ENCODE assay signal across 16 cellular contexts in genomic region chr2:199509401-199509800, GRCh38.
A peak's percentile ranks its signal among the peaks of the same experiment; 100 is the strongest.
DNase-seq lines count a peak whose midpoint lies in the region; ATAC-seq lines count a peak whose summit lies in the region.
"Had no signal": no experiment of that assay in that cellular context is flagged by ENCODE, and none has a peak within 500 bp of the region (broad histone marks: within the 10 kb centered on the region; RNA-seq: fewer than 3 reads in every experiment).

No MANE protein-coding gene starts in this region.

- ATAC-seq in GM18517 (IDR thresholded peaks at IDR 0.05; ENCODE audit: unreplicated experiment) (peak; percentile 56), GM21367 (IDR thresholded peaks at IDR 0.05; ENCODE audit: unreplicated experiment) (peak; percentile 70), HG02870 (IDR thresholded peaks at IDR 0.05; ENCODE audit: unreplicated experiment) (peak; percentile 81), HG03378 (IDR thresholded peaks at IDR 0.05; ENCODE audit: unreplicated experiment) (peak; percentile 79)
- ATAC-seq: activated T-cell treated with anti-CD3 and anti-CD28 coated beads, Interleukin-2, amount 50 U/mL, for 4 hours; natural killer cell; stimulated activated effector memory CD8-positive, alpha-beta T cell treated with anti-CD3 and anti-CD28 coated beads, Interleukin-12 subunit alpha, Interleukin-12 subunit beta, amount 100 ng/mL, for 72 hours had no signal

- DNase-seq in NCI-H1105 (lab: John Stamatoyannopoulos, UW) (no peak), dedifferentiated amniotic fluid mesenchymal stem cell (ENCODE audit: extremely low spot score) (no peak)
- DNase-seq in stimulated activated CD4-positive, alpha-beta T cell treated with anti-CD3 and anti-CD28 coated beads, Interleukin-12 subunit alpha, Interleukin-12 subunit beta, amount 100 ng/mL, for 4 hours = no peak
- no peak for DNase-seq in stimulated activated CD4-positive, alpha-beta T cell treated with anti-CD3 and anti-CD28 coated beads, Interleukin-1b, Interleukin-23, amount 100 ng/mL, for 48 hours
- DNase-seq: activated CD4-positive, alpha-beta T cell treated with anti-CD3 and anti-CD28 coated beads, Interleukin-2, amount 50 U/mL, for 1 hour; activated T-cell treated with anti-CD3 and anti-CD28 coated beads, Interleukin-2, amount 50 U/mL, for 4 hours; adrenal gland; hippocampal formation; natural killer cell; NCI-H526 treated with DMSO at 0.1 percent for 48 hours; stimulated activated CD4-positive, alpha-beta T cell treated with anti-CD3 and anti-CD28 coated beads, Interleukin-4, amount 100 ng/mL, for 24 hours had no signal
